ENCODE assay signal across 11 cellular contexts in genomic region chr18:58455318-58455950, GRCh38.
DNase-seq lines count a peak whose midpoint lies in the region; ATAC-seq, FAIRE-seq and TF ChIP-seq lines count a peak whose summit lies in the region.
"Had no signal": no experiment of that assay in that cellular context is flagged by ENCODE, and none has a peak within 500 bp of the region (broad histone marks: within the 10 kb centered on the region; RNA-seq: fewer than 3 reads in every experiment).

No MANE protein-coding gene starts in this region.

- intact Hi-C loops in pancreas (cut with DNase I) (no loop called here), kidney (cut with DNase I) (no loop called here)

- no peak for TF ChIP-seq CTCF in brain (conservative IDR thresholded peaks at IDR 0.05)
- no peak for TF ChIP-seq CTCF in pancreas (IDR thresholded peaks at IDR 0.05)
- TF ChIP-seq CTCF in kidney (IDR thresholded peaks at IDR 0.05; ENCODE audit: borderline replicate concordance, extremely low read depth, insufficient read depth), result no peak
- TF ChIP-seq CTCF in chondrocyte (IDR thresholded peaks at IDR 0.05), result no peak

- no peak overlapping the region for H3K9ac ChIP-seq in kidney (ENCODE audit: low read length in 2 of 2)

- peak; percentile 84 for ATAC-seq in HG02759 (IDR thresholded peaks at IDR 0.05; ENCODE audit: unreplicated experiment)
- ATAC-seq in pancreas, result peak in 3 of 4 donors; percentile 29 to 46 (median 33)
- ATAC-seq in GM21528 (IDR thresholded peaks at IDR 0.05; ENCODE audit: low FRiP score, unreplicated experiment), result no peak

- peaks cover 58% of the 10 kb centered on the region for H3K4me1 Mint-ChIP-seq in brain
- H3K4me1 Mint-ChIP-seq in chondrocyte (ENCODE audit: low read depth), result peaks cover 9% of the 10 kb centered on the region

- peaks cover 0 to 5% (median 0%) of the 10 kb centered on the region in 3 donors for H3K4me1 ChIP-seq in pancreas
- peaks cover 3 to 6% of the 10 kb centered on the region in 2 donors for H3K4me1 ChIP-seq in kidney (ENCODE audit: control insufficient read depth in 1 of 2, insufficient read depth in 1 of 2, low read depth in 1 of 2, low read length in 2 of 2)

- peak; percentile 11 to 27 for DNase-seq in activated CD4-positive, alpha-beta T cell treated with anti-CD3 and anti-CD28 coated beads, Interleukin-2, amount 50 U/mL, for 48 hours
- DNase-seq in activated CD4-positive, alpha-beta T cell treated with anti-CD3 and anti-CD28 coated beads for 4 hours, result no peak
- DNase-seq in pancreas (peak in 1 of 6 donors; percentile 17), kidney (no peak), chondrocyte (ENCODE audit: low spot score) (no peak)
- DNase-seq: activated CD8-positive, alpha-beta memory T cell treated with anti-CD3 and anti-CD28 coated beads, Interleukin-2, amount 50 U/mL, for 48 hours; NCI-H2029 had no signal

- no peaks in the 10 kb centered on the region for H3K9me3 ChIP-seq in pancreas
- no peaks in the 10 kb centered on the region for H3K9me3 ChIP-seq in kidney (ENCODE audit: control insufficient read depth in 1 of 2, low read length in 2 of 2)

- FAIRE-seq in pancreas (lab: Jason Lieb, UNC) (no peak), kidney (lab: Jason Lieb, UNC) (no peak)

- no peaks in the 10 kb centered on the region for H3K36me3 Mint-ChIP-seq in brain
- no peaks in the 10 kb centered on the region for H3K36me3 Mint-ChIP-seq in chondrocyte (ENCODE audit: low read depth)

- H3K36me3 ChIP-seq in pancreas (no peaks in the 10 kb centered on the region), kidney (ENCODE audit: control insufficient read depth in 1 of 2, insufficient read depth in 2 of 2, low read length in 2 of 2) (no peaks in the 10 kb centered on the region)

- WGBS in pancreas, 2 donors, result 56 to 57% methylated on average over 7 of the region's 7 CpGs

- H3K4me3 Mint-ChIP-seq in brain, result no peak overlapping the region
- H3K4me3 Mint-ChIP-seq in chondrocyte (ENCODE audit: unreplicated experiment), result no peak overlapping the region
- H3K4me3 Mint-ChIP-seq: neural crest cell had no signal

- H3K27ac Mint-ChIP-seq in brain, result peak overlapping the region in 3 of 5 experiments; percentile 54 to 92 (median 66)
- no peak overlapping the region for H3K27ac Mint-ChIP-seq in chondrocyte (ENCODE audit: unreplicated experiment)

- H3K4me3 ChIP-seq in pancreas (no peak overlapping the region), kidney (ENCODE audit: low read length in 2 of 2) (no peak overlapping the region)

- H3K9me3 Mint-ChIP-seq in brain (peaks cover 0 to 2% (median 0%) of the 10 kb centered on the region in 5 experiments), chondrocyte (ENCODE audit: low read depth) (no peaks in the 10 kb centered on the region)
- H3K9me3 Mint-ChIP-seq: neural crest cell had no signal

- no peak overlapping the region for H3K27ac ChIP-seq in pancreas
- H3K27ac ChIP-seq in kidney (ENCODE audit: low read depth in 2 of 2, low read length in 2 of 2), result no peak overlapping the region

- no peaks in the 10 kb centered on the region for H3K27me3 ChIP-seq in pancreas

- H3K27me3 Mint-ChIP-seq in brain (no peaks in the 10 kb centered on the region), chondrocyte (ENCODE audit: low read depth) (peaks cover 2% of the 10 kb centered on the region)

Comparison
In these comparisons a context has a peak if more than half of its experiments do, and no peak if none do; other contexts are left out.
1. DNase-seq: peak in activated CD4-positive, alpha-beta T cell treated with anti-CD3 and anti-CD28 coated beads, Interleukin-2, amount 50 U/mL, for 48 hours (2 of 2); none in activated CD4-positive, alpha-beta T cell treated with anti-CD3 and anti-CD28 coated beads for 4 hours (0 of 2), kidney (single experiment) and chondrocyte (single experiment).